ENCODE assay signal across 8 cellular contexts in the genomic region with DNA sequence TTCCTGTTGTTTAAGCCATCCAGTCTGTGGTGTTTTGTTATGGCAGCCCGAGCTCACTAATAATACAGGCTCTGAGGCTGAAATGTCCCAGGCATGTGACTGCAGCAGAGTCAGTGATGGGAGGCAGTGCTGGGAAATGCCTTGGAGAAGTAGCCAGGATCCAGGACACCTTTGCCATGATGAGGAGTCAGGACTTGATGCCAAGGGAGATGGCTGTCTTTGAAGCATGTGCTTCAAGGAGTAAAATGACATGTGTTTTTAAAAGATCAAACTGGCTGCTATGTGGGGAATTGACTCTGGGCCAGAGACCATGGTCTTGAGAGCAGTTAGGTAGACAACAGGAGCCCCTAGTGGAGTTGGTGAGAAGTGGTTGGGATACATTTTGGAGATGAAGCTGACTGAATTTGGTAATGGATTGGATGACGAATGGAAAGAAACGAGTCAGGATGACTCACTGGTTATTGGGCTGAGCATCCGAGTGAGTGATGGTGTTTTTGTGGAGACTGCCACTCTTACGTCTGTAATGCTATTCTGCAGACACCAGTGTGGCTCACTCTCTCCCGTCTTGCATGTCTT.
DNase-seq lines count a peak whose midpoint lies in the region; FAIRE-seq and TF ChIP-seq lines count a peak whose summit lies in the region.

No MANE protein-coding gene starts in this region.

- no peaks in the 10 kb centered on the region for H3K36me3 ChIP-seq in SK-N-MC (ENCODE audit: insufficient read depth, low read length)

- CTCF ChIA-PET in AG04450 (lab: Charles Lee) = interaction anchor here (0.6 to 1.8 kb wide), 10 partner anchors 12 to 411 kb away, joined by 3 to 8 read pairs (median 4); a partner anchor contains a TSS

- POLR2A ChIA-PET in AG04450 (lab: Yijun Ruan, JAX) = no interaction called here

- H3K4me3 ChIP-seq in AG04450 (ENCODE audit: low read depth, low read length) (no peak overlapping the region), SK-N-MC (no peak overlapping the region)

- TF ChIP-seq CTCF in AG04450 (IDR thresholded peaks at IDR 0.05; ENCODE audit: low read depth, low read length) (peak; percentile 68), GM12873 (IDR thresholded peaks at IDR 0.05; ENCODE audit: insufficient read depth, low read depth, low read length, missing control alignments) (peak; percentile 57)

- FAIRE-seq in urothelium cell line (lab: Jason Lieb, UNC) = no peak

- DNase-seq in AG04450 (ENCODE audit: low read depth, low spot score) (peak; percentile 71), HK-2 (ENCODE audit: unreplicated experiment) (peak; percentile 20), SK-N-MC (ENCODE audit: low read depth, low spot score) (peak; percentile 18), glomerular visceral epithelial cell (ENCODE audit: extremely low spot score) (peak; percentile 57), urothelium cell line (ENCODE audit: low spot score) (peak; percentile 62), NCI-H187 treated with DMSO at 0.1 percent for 48 hours (lab: John Stamatoyannopoulos, UW) (no peak), NCI-H187 (lab: John Stamatoyannopoulos, UW) (no peak)

- H3K27me3 ChIP-seq in AG04450 (ENCODE audit: control insufficient read depth, insufficient read depth, low read length) = no peaks in the 10 kb centered on the region

- H3K9me3 ChIP-seq in AG04450 (ENCODE audit: control insufficient read depth, insufficient read depth, low read length) (no peaks in the 10 kb centered on the region), SK-N-MC (ENCODE audit: low read depth, low read length) (no peaks in the 10 kb centered on the region)

- H3K9ac ChIP-seq in SK-N-MC (ENCODE audit: insufficient read length) = no peak overlapping the region

- H3K27ac ChIP-seq in AG04450 (ENCODE audit: low read depth, low read length) (no peak overlapping the region), SK-N-MC (no peak overlapping the region)

Comparison
In these comparisons a context has a peak if more than half of its experiments do, and no peak if none do; other contexts are left out.
1. DNase-seq: peak in AG04450 (single experiment), HK-2 (single experiment), SK-N-MC (single experiment), glomerular visceral epithelial cell (single experiment) and urothelium cell line (single experiment); none in NCI-H187 treated with DMSO at 0.1 percent for 48 hours (single experiment) and NCI-H187 (0 of 2).